17 cellular contexts compared by ENCODE assay signal in genomic region chr6:52568320-52568719, GRCh38. TPM values are rescaled to one million over a fixed set of nuclear protein-coding genes. Genes with fewer than 3 reads are reported as not detected.
DNase-seq lines count a peak whose midpoint lies in the region; ATAC-seq and TF ChIP-seq lines count a peak whose summit lies in the region.
"Had no signal": no experiment of that assay in that cellular context is flagged by ENCODE, and none has a peak within 500 bp of the region (broad histone marks: within the 10 kb centered on the region; RNA-seq: fewer than 3 reads in every experiment).

No MANE protein-coding gene starts in this region.

- H3K4me3 Mint-ChIP-seq in osteocyte (ENCODE audit: unreplicated experiment) = peak overlapping the region; percentile 56
- H3K4me3 Mint-ChIP-seq: activated B cell treated with CpG ODN at 0.5 μM for 24 hours; activated naive CD8-positive, alpha-beta T cell treated with anti-CD3 and anti-CD28 coated beads, Interleukin-2, amount 50 U/mL, for 24 hours; stimulated activated memory B cell treated with anti-CD40 and anti-IgM and Interleukin-4, amounts not matched to agents 10 μg/mL and 1 μg/mL and 100 μg/mL, for 72 hours had no signal

- peaks cover 98% of the 10 kb centered on the region for H3K79me2 ChIP-seq in ACC112 (ENCODE audit: control insufficient read depth, insufficient read depth, low read length, unreplicated experiment)

- TF ChIP-seq CTCF in fibroblast of the aortic adventitia (IDR thresholded peaks at IDR 0.05; ENCODE audit: insufficient read depth, low read length) (no peak), osteocyte (IDR thresholded peaks at IDR 0.05) (no peak)

- no peaks in the 10 kb centered on the region for H3K9me3 Mint-ChIP-seq in osteocyte (ENCODE audit: unreplicated experiment)
- H3K9me3 Mint-ChIP-seq: activated B cell treated with CpG ODN at 0.5 μM for 24 hours; activated naive CD8-positive, alpha-beta T cell treated with anti-CD3 and anti-CD28 coated beads, Interleukin-2, amount 50 U/mL, for 24 hours; stimulated activated memory B cell treated with anti-CD40 and anti-IgM and Interleukin-4, amounts not matched to agents 10 μg/mL and 1 μg/mL and 100 μg/mL, for 72 hours had no signal

- no peaks in the 10 kb centered on the region for H3K27me3 Mint-ChIP-seq in osteocyte (ENCODE audit: unreplicated experiment)
- H3K27me3 Mint-ChIP-seq: activated B cell treated with CpG ODN at 0.5 μM for 24 hours; activated naive CD8-positive, alpha-beta T cell treated with anti-CD3 and anti-CD28 coated beads, Interleukin-2, amount 50 U/mL, for 24 hours; stimulated activated memory B cell treated with anti-CD40 and anti-IgM and Interleukin-4, amounts not matched to agents 10 μg/mL and 1 μg/mL and 100 μg/mL, for 72 hours had no signal

- H3K4me1 ChIP-seq in ACC112 (ENCODE audit: control insufficient read depth, insufficient read depth, low read length, unreplicated experiment) = peaks cover 95% of the 10 kb centered on the region

- H3K36me3 ChIP-seq in ACC112 (ENCODE audit: insufficient read depth, low read length) = peaks cover 32% of the 10 kb centered on the region

- peak overlapping the region; percentile 100 for H3K27ac ChIP-seq in ACC112 (ENCODE audit: low read depth, low read length)
- H3K27ac ChIP-seq: C4-2B had no signal

- no peak overlapping the region for H2AFZ ChIP-seq in ACC112 (ENCODE audit: low read length, unreplicated experiment)

- H3K36me3 Mint-ChIP-seq in osteocyte (ENCODE audit: unreplicated experiment) = peaks cover 48% of the 10 kb centered on the region

- peak overlapping the region; percentile 91 for H3K27ac Mint-ChIP-seq in osteocyte (ENCODE audit: unreplicated experiment)
- H3K27ac Mint-ChIP-seq: activated B cell treated with CpG ODN at 0.5 μM for 24 hours; activated naive CD8-positive, alpha-beta T cell treated with anti-CD3 and anti-CD28 coated beads, Interleukin-2, amount 50 U/mL, for 24 hours; stimulated activated memory B cell treated with anti-CD40 and anti-IgM and Interleukin-4, amounts not matched to agents 10 μg/mL and 1 μg/mL and 100 μg/mL, for 72 hours had no signal

- peaks cover 99% of the 10 kb centered on the region for H3K4me1 Mint-ChIP-seq in osteocyte (ENCODE audit: unreplicated experiment)

- peak; percentile 47 for DNase-seq in RPMI7951 (ENCODE audit: low read depth)
- DNase-seq in fibroblast of the aortic adventitia (ENCODE audit: low read depth) = peak; percentile 46
- DNase-seq in osteocyte (ENCODE audit: extremely low spot score, unreplicated experiment) = no peak
- DNase-seq in SIG-M5 (lab: John Stamatoyannopoulos, UW) = no peak
- no peak for DNase-seq in NCI-H446 (lab: John Stamatoyannopoulos, UW)
- no peak for DNase-seq in NOMO-1 treated with dmso at 0.1 percent for 144 hours (lab: John Stamatoyannopoulos, UW; ENCODE audit: unreplicated experiment)
- DNase-seq: activated B cell treated with CpG ODN at 0.5 μM for 24 hours; activated naive CD8-positive, alpha-beta T cell treated with anti-CD3 and anti-CD28 coated beads, Interleukin-2, amount 50 U/mL, for 24 hours; cerebellar nuclear complex; head of caudate nucleus; NCI-H1092 treated with DMSO at 0.1 percent for 48 hours; T-helper 2 cell had no signal

- H3K4me3 ChIP-seq in ACC112 (ENCODE audit: low read depth, low read length) (peak overlapping the region; percentile 43; the same call in 1 of the 2 replicates), fibroblast of the aortic adventitia (ENCODE audit: low read depth, low read length) (peak overlapping the region; percentile 17)
- H3K4me3 ChIP-seq: A549 had no signal

- ATAC-seq in HG02973 (IDR thresholded peaks at IDR 0.05; ENCODE audit: unreplicated experiment) = no peak
- ATAC-seq: A549; activated naive CD8-positive, alpha-beta T cell treated with anti-CD3 and anti-CD28 coated beads, Interleukin-2, amount 50 U/mL, for 24 hours; stimulated activated memory B cell treated with anti-CD40 and anti-IgM and Interleukin-4, amounts not matched to agents 10 μg/mL and 1 μg/mL and 100 μg/mL, for 72 hours had no signal

- H3K27me3 ChIP-seq in ACC112 (ENCODE audit: insufficient read depth, low read length) = no peaks in the 10 kb centered on the region

RNA-seq across cellular contexts. Expression of gene TRAM2, which starts 8.5 kb away (rescaled TPM):
- total RNA-seq in RPMI7951 (2014; rRNA removed; shearing (Covaris generic)) = 56.2 and 58.0 TPM in 2 replicates
- total RNA-seq in fibroblast of the aortic adventitia (ENCODE audit: low replicate concordance) (82.1 and 128 TPM in 2 replicates), osteocyte (320 and 339 TPM in 2 replicates)

Comparison
In these comparisons a context has a peak if more than half of its experiments do, and no peak if none do; other contexts are left out.
1. DNase-seq: peak in RPMI7951 (single experiment) and fibroblast of the aortic adventitia (single experiment); none in osteocyte (single experiment), SIG-M5 (single experiment), NCI-H446 (0 of 2) and NOMO-1 treated with dmso at 0.1 percent for 144 hours (single experiment).